Comparison of ENCODE assay signal across 11 cellular contexts in genomic region chr4:3257125-3257690, GRCh38. TPM values are rescaled to one million over a fixed set of nuclear protein-coding genes. Genes with fewer than 3 reads are reported as not detected.
DNase-seq lines count a peak whose midpoint lies in the region; ATAC-seq lines count a peak whose summit lies in the region.
"Had no signal": no experiment of that assay in that cellular context is flagged by ENCODE, and none has a peak within 500 bp of the region (broad histone marks: within the 10 kb centered on the region; RNA-seq: fewer than 3 reads in every experiment).

No MANE protein-coding gene starts in this region.

- ATAC-seq in stimulated activated naive B cell treated with anti-CD40 and anti-IgM and Interleukin-4, amounts not matched to agents 10 μg/mL and 1 μg/mL and 100 μg/mL, for 72 hours (replicated peaks): peak; percentile 35 to 60
- ATAC-seq in GM18907 (IDR thresholded peaks at IDR 0.05; ENCODE audit: unreplicated experiment) (no peak), GM19328 (IDR thresholded peaks at IDR 0.05; ENCODE audit: unreplicated experiment) (no peak)

- DNase-seq in activated T-cell treated with anti-CD3 and anti-CD28 coated beads, Interleukin-2, amount 50 U/mL, for 24 hours: peak; percentile 18
- DNase-seq in activated T-cell treated with anti-CD3 and anti-CD28 coated beads for 4 hours (no peak), NCI-H2029 (lab: John Stamatoyannopoulos, UW) (peak; percentile 85), cerebellum (ENCODE audit: low spot score) (peak; percentile 40)
- no peak for DNase-seq in stimulated activated naive B cell treated with anti-CD40 and anti-IgM and Interleukin-4, amounts not matched to agents 10 μg/mL and 1 μg/mL and 100 μg/mL, for 72 hours
- DNase-seq in stimulated activated CD4-positive, alpha-beta T cell treated with anti-CD3 and anti-CD28 coated beads, Interleukin-4, amount 100 ng/mL, for 24 hours: no peak
- DNase-seq: activated CD4-positive, alpha-beta T cell treated with anti-CD3 and anti-CD28 coated beads, Interleukin-2, amount 50 U/mL, for 1 hour; KBM-7; stimulated activated naive CD4-positive, alpha-beta T cell had no signal

- H3K36me3 Mint-ChIP-seq in activated T-cell treated with anti-CD3 and anti-CD28 coated beads, Interleukin-2, amount 50 U/mL, for 24 hours (ENCODE audit: low read depth): peaks cover 6% of the 10 kb centered on the region
- peaks cover 28 to 38% of the 10 kb centered on the region in 2 donors for H3K36me3 Mint-ChIP-seq in stimulated activated naive B cell treated with anti-CD40 and anti-IgM and Interleukin-4, amounts not matched to agents 10 μg/mL and 1 μg/mL and 100 μg/mL, for 72 hours

- no peaks in the 10 kb centered on the region for H3K4me1 Mint-ChIP-seq in activated T-cell treated with anti-CD3 and anti-CD28 coated beads, Interleukin-2, amount 50 U/mL, for 24 hours (ENCODE audit: low read depth)
- H3K4me1 Mint-ChIP-seq in stimulated activated naive B cell treated with anti-CD40 and anti-IgM and Interleukin-4, amounts not matched to agents 10 μg/mL and 1 μg/mL and 100 μg/mL, for 72 hours: peaks cover 18 to 27% of the 10 kb centered on the region in 2 donors

- H3K9me3 Mint-ChIP-seq in activated T-cell treated with anti-CD3 and anti-CD28 coated beads, Interleukin-2, amount 50 U/mL, for 24 hours: no peaks in the 10 kb centered on the region
- no peaks in the 10 kb centered on the region for H3K9me3 Mint-ChIP-seq in stimulated activated naive B cell treated with anti-CD40 and anti-IgM and Interleukin-4, amounts not matched to agents 10 μg/mL and 1 μg/mL and 100 μg/mL, for 72 hours

- H3K27ac Mint-ChIP-seq in activated T-cell treated with anti-CD3 and anti-CD28 coated beads, Interleukin-2, amount 50 U/mL, for 24 hours: no peak overlapping the region
- no peak overlapping the region for H3K27ac Mint-ChIP-seq in stimulated activated naive B cell treated with anti-CD40 and anti-IgM and Interleukin-4, amounts not matched to agents 10 μg/mL and 1 μg/mL and 100 μg/mL, for 72 hours

- H3K27me3 Mint-ChIP-seq in activated T-cell treated with anti-CD3 and anti-CD28 coated beads, Interleukin-2, amount 50 U/mL, for 24 hours: no peaks in the 10 kb centered on the region
- peaks cover 0 to 6% of the 10 kb centered on the region in 2 donors for H3K27me3 Mint-ChIP-seq in stimulated activated naive B cell treated with anti-CD40 and anti-IgM and Interleukin-4, amounts not matched to agents 10 μg/mL and 1 μg/mL and 100 μg/mL, for 72 hours

- no peak overlapping the region for H3K4me3 Mint-ChIP-seq in activated T-cell treated with anti-CD3 and anti-CD28 coated beads, Interleukin-2, amount 50 U/mL, for 24 hours
- H3K4me3 Mint-ChIP-seq in stimulated activated naive B cell treated with anti-CD40 and anti-IgM and Interleukin-4, amounts not matched to agents 10 μg/mL and 1 μg/mL and 100 μg/mL, for 72 hours: no peak overlapping the region

RNA-seq across cellular contexts. Expression of gene MSANTD1, which starts 8.2 kb away (rescaled TPM):
- 3.8 TPM for total RNA-seq in cerebellum

RNA-seq across cellular contexts. Expression of gene RGS12, which starts 35.6 kb away (rescaled TPM):
- 87.5 TPM for total RNA-seq in cerebellum

Comparison
In these comparisons a context has a peak if more than half of its experiments do, and no peak if none do; other contexts are left out.
1. DNase-seq: peak in activated T-cell treated with anti-CD3 and anti-CD28 coated beads, Interleukin-2, amount 50 U/mL, for 24 hours (single experiment), NCI-H2029 (single experiment) and cerebellum (single experiment); none in activated T-cell treated with anti-CD3 and anti-CD28 coated beads for 4 hours (single experiment), stimulated activated naive B cell treated with anti-CD40 and anti-IgM and Interleukin-4, amounts not matched to agents 10 μg/mL and 1 μg/mL and 100 μg/mL, for 72 hours (single experiment) and stimulated activated CD4-positive, alpha-beta T cell treated with anti-CD3 and anti-CD28 coated beads, Interleukin-4, amount 100 ng/mL, for 24 hours (single experiment).
2. ATAC-seq: peak in stimulated activated naive B cell treated with anti-CD40 and anti-IgM and Interleukin-4, amounts not matched to agents 10 μg/mL and 1 μg/mL and 100 μg/mL, for 72 hours (2 of 2); none in GM18907 (single experiment) and GM19328 (single experiment).